ENCODE assay signal across 16 cellular contexts in the genomic region with DNA sequence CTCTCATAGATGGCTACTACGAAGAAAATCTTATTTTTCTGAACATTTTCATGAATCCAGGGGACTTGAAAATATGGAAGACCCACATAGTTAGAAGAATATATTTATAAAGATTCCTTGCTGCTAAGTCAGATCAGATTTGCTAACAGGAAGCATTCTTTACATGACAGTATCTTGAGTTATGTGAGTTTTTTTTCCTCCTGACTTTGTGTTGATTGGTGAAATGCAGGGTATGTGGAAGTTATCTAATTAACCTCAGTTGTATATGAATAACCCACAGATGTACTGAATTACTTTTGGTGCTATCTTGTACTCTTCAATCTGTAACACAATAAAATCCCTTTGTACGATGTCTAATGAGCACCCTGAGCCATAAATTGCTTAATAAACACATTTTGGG.
"Had no signal": no experiment of that assay in that cellular context is flagged by ENCODE, and none has a peak within 500 bp of the region (broad histone marks: within the 10 kb centered on the region; RNA-seq: fewer than 3 reads in every experiment).

No MANE protein-coding gene starts in this region.

- H3K4me3 ChIP-seq: breast epithelium, lower lobe of right lung, psoas muscle, right lobe of liver, spleen, stomach, thoracic aorta, upper lobe of right lung had no signal

- H3K27me3 ChIP-seq: breast epithelium, right lobe of liver, spleen, stomach, upper lobe of right lung had no signal

- H3K4me1 ChIP-seq: breast epithelium, lower lobe of right lung, psoas muscle, right lobe of liver, spleen, stomach, upper lobe of right lung had no signal

- H3K27ac ChIP-seq: breast epithelium, lower lobe of right lung, psoas muscle, right lobe of liver, spleen, stomach, thoracic aorta, upper lobe of right lung had no signal

- ATAC-seq: lower lobe of right lung, psoas muscle, right lobe of liver, upper lobe of right lung, WTC11 had no signal

- DNase-seq: activated CD4-positive, alpha-beta memory T cell treated with anti-CD3 and anti-CD28 coated beads, Interleukin-2, amount 10 ng/mL, durations not matched to agents 7 days and 5 days; activated CD4-positive, alpha-beta T cell treated with anti-CD3 and anti-CD28 coated beads for 4 hours; activated CD8-positive, alpha-beta memory T cell treated with anti-CD3 and anti-CD28 coated beads, Interleukin-2, amount 50 U/mL, for 4 hours; activated gamma-delta T cell; activated T-cell treated with anti-CD3 and anti-CD28 coated beads, Interleukin-2, amount 50 U/mL, for 48 hours; anterior cingulate cortex; lower lobe of right lung; nephron progenitor cell; psoas muscle; right lobe of liver; spleen; stomach; upper lobe of right lung had no signal
